ENCODE assay signal across 24 cellular contexts in genomic region chr21:25721987-25722386, GRCh38. TPM values are rescaled to one million over a fixed set of nuclear protein-coding genes. Genes with fewer than 3 reads are reported as not detected.
DNase-seq lines count a peak whose midpoint lies in the region; ATAC-seq and TF ChIP-seq lines count a peak whose summit lies in the region.
"Had no signal": no experiment of that assay in that cellular context is flagged by ENCODE, and none has a peak within 500 bp of the region (broad histone marks: within the 10 kb centered on the region; RNA-seq: fewer than 3 reads in every experiment).

No MANE protein-coding gene starts in this region.

- H3K9me3 Mint-ChIP-seq in CD14-positive monocyte, result no peaks in the 10 kb centered on the region
- H3K9me3 Mint-ChIP-seq in activated T-helper 17 cell treated with anti-CD3 and anti-CD28 coated beads, Interleukin-2, amount 50 U/mL, for 72 hours, result no peaks in the 10 kb centered on the region
- H3K9me3 Mint-ChIP-seq: CD4-positive, alpha-beta memory T cell had no signal

- WGBS in heart left ventricle, 4 donors, result 75 to 82% (median 81%) methylated on average over 3 of the region's 3 CpGs

- H3K27me3 Mint-ChIP-seq in CD14-positive monocyte (ENCODE audit: low read depth in 3 of 3), result no peaks in the 10 kb centered on the region
- H3K27me3 Mint-ChIP-seq in activated T-helper 17 cell treated with anti-CD3 and anti-CD28 coated beads, Interleukin-2, amount 50 U/mL, for 72 hours, result no peaks in the 10 kb centered on the region
- H3K27me3 Mint-ChIP-seq: CD4-positive, alpha-beta memory T cell had no signal

- H3K36me3 Mint-ChIP-seq in CD14-positive monocyte, result peaks cover 52 to 68% of the 10 kb centered on the region in 2 donors
- peaks cover 61% of the 10 kb centered on the region for H3K36me3 Mint-ChIP-seq in activated T-helper 17 cell treated with anti-CD3 and anti-CD28 coated beads, Interleukin-2, amount 50 U/mL, for 72 hours (ENCODE audit: low read depth)

- DNase-seq in CD14-positive monocyte (ENCODE audit: low spot score), result no peak
- no peak for DNase-seq in heart left ventricle
- DNase-seq in myocyte (ENCODE audit: low read depth), result peak; percentile 11
- no peak for DNase-seq in DMS79 (lab: John Stamatoyannopoulos, UW)
- DNase-seq: CD4-positive, alpha-beta memory T cell; COR-L47; DMS53; EL; IMR-90; MM.1S; NCI-H2029; NCI-H446 treated with DMSO at 0.1 percent for 48 hours; NCI-H526; NCI-H82; NK-92 treated with Interleukin-12 subunit alpha and Interleukin-12 subunit beta, amount 100 ng/mL, for 24 hours; PC-9; SHP77 had no signal

- peak overlapping the region in 4 of 12 donors; percentile 5 to 41 (median 24) for H3K27ac ChIP-seq in heart left ventricle
- H3K27ac ChIP-seq: A549; BLaER1 treated with 17β-estradiol and CSF1 and Interleukin-3, amounts not matched to agents 10 nM and 100 nM; KMS-11; PC-9 had no signal

- no peak for TF ChIP-seq POLR2A in heart left ventricle (IDR thresholded peaks at IDR 0.05)

- H3K4me3 ChIP-seq in heart left ventricle, result no peak overlapping the region
- H3K4me3 ChIP-seq: A549; BLaER1 treated with 17β-estradiol and CSF1 and Interleukin-3, amounts not matched to agents 10 nM and 100 nM; GM12878; PC-9 had no signal

- H3K9me3 ChIP-seq in heart left ventricle, result no peaks in the 10 kb centered on the region
- H3K9me3 ChIP-seq: A549; BLaER1 treated with 17β-estradiol and CSF1 and Interleukin-3, amounts not matched to agents 10 nM and 100 nM had no signal

- intact Hi-C loops in CD14-positive monocyte (cut with micrococcal nuclease), result no loop called here
- intact Hi-C loops in heart left ventricle (cut with DNase I), result no loop called here

- TF ChIP-seq CTCF in CD14-positive monocyte (IDR thresholded peaks at IDR 0.05) (no peak), heart left ventricle (IDR thresholded peaks at IDR 0.05) (no peak)

- H3K27me3 ChIP-seq in heart left ventricle, result no peaks in the 10 kb centered on the region
- H3K27me3 ChIP-seq: BLaER1 treated with 17β-estradiol and CSF1 and Interleukin-3, amounts not matched to agents 10 nM and 100 nM had no signal

- peaks cover 24% of the 10 kb centered on the region for H3K4me1 Mint-ChIP-seq in CD14-positive monocyte
- peaks cover 8% of the 10 kb centered on the region for H3K4me1 Mint-ChIP-seq in activated T-helper 17 cell treated with anti-CD3 and anti-CD28 coated beads, Interleukin-2, amount 50 U/mL, for 72 hours

- H3K4me3 Mint-ChIP-seq in CD14-positive monocyte, result no peak overlapping the region
- no peak overlapping the region for H3K4me3 Mint-ChIP-seq in activated T-helper 17 cell treated with anti-CD3 and anti-CD28 coated beads, Interleukin-2, amount 50 U/mL, for 72 hours
- H3K4me3 Mint-ChIP-seq: CD4-positive, alpha-beta memory T cell had no signal

- no peak for ATAC-seq in activated T-helper 17 cell treated with anti-CD3 and anti-CD28 coated beads, Interleukin-2, amount 50 U/mL, for 72 hours (replicated peaks)
- peak; percentile 33 to 59 (median 47) for ATAC-seq in heart left ventricle
- ATAC-seq in HG03159 (IDR thresholded peaks at IDR 0.05; ENCODE audit: unreplicated experiment), result no peak
- no peak for ATAC-seq in HG03095 (IDR thresholded peaks at IDR 0.05; ENCODE audit: unreplicated experiment)
- ATAC-seq: A549, GM12878 had no signal

- peaks cover 0 to 31% (median 14%) of the 10 kb centered on the region in 12 donors for H3K4me1 ChIP-seq in heart left ventricle
- H3K4me1 ChIP-seq: A549 had no signal

- H3K36me3 ChIP-seq in heart left ventricle, result peaks cover 0 to 82% (median 62%) of the 10 kb centered on the region in 9 donors

- peak overlapping the region in 4 of 7 donors; percentile 33 to 56 (median 52) for H3K27ac Mint-ChIP-seq in CD14-positive monocyte
- H3K27ac Mint-ChIP-seq in activated T-helper 17 cell treated with anti-CD3 and anti-CD28 coated beads, Interleukin-2, amount 50 U/mL, for 72 hours, result peak overlapping the region; percentile 61

RNA-seq across cellular contexts. Expression of gene ATP5PF, which starts 12.7 kb away (rescaled TPM):
- polyA plus RNA-seq in CD14-positive monocyte (100 to 1,000 TPM; 340 to 360 TPM), heart left ventricle (1,000 to 10,000 TPM in 1 of 2 donors, 100 to 1,000 TPM in 1; 719 to 1,745 TPM)
- 100 to 1,000 TPM in 1 of 2 donors, 10 to 100 TPM in 1; 89.7 to 151 TPM for total RNA-seq in activated T-helper 17 cell treated with anti-CD3 and anti-CD28 coated beads, Interleukin-2, amount 50 U/mL, for 72 hours
- total RNA-seq in heart left ventricle (100 to 1,000 TPM; 479 to 989 (median 653) TPM), myocyte (163 and 184 TPM in 2 replicates)
- 243 TPM for polyA plus RNA-seq in myocyte (2012)

RNA-seq across cellular contexts. Expression of gene GABPA, which starts 12.8 kb away (rescaled TPM):
- polyA plus RNA-seq in CD14-positive monocyte, result 10 to 100 TPM; 12.9 to 20.1 TPM
- 10 to 100 TPM; 17.3 to 24.9 TPM for total RNA-seq in activated T-helper 17 cell treated with anti-CD3 and anti-CD28 coated beads, Interleukin-2, amount 50 U/mL, for 72 hours
- total RNA-seq in heart left ventricle, result 10 to 100 TPM in 8 of 9 donors, 1 to 10 TPM in 1; 9.0 to 20.6 (median 15.6) TPM
- polyA plus RNA-seq in heart left ventricle, result 1 to 10 TPM; 6.1 to 7.2 TPM
- 28.7 and 32.6 TPM in 2 replicates for total RNA-seq in myocyte
- polyA plus RNA-seq in myocyte (2012), result 8.4 TPM

Comparison
In these comparisons a context has a peak if more than half of its experiments do, and no peak if none do; other contexts are left out.
1. ATAC-seq: peak in heart left ventricle (4 of 4); none in activated T-helper 17 cell treated with anti-CD3 and anti-CD28 coated beads, Interleukin-2, amount 50 U/mL, for 72 hours (single experiment), HG03159 (single experiment) and HG03095 (single experiment).